18 cellular contexts compared by ENCODE assay signal in the genomic region with DNA sequence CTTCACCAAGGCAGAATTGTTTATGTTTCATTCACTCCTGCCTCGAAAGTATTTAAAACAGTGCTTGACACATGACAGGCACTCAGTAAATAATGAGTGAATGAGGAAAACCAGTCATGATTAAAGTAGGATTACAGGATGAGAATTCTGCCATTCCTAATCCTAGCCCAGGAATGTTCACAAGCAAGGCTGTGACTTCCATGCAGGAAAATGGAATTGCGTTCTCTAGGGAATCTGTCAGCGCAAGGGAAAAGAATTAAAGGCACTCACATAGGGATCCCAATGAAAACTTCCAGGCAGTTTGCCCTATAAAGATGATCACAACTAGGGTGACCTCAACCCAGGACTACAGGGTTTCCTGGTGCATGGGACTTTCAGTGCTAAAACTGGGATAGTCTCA.
A peak's percentile ranks its signal among the peaks of the same experiment; 100 is the strongest.
DNase-seq lines count a peak whose midpoint lies in the region; ATAC-seq, FAIRE-seq and TF ChIP-seq lines count a peak whose summit lies in the region.
"Had no signal": no experiment of that assay in that cellular context is flagged by ENCODE, and none has a peak within 500 bp of the region (broad histone marks: within the 10 kb centered on the region; RNA-seq: fewer than 3 reads in every experiment).

No MANE protein-coding gene starts in this region.

- no peaks in the 10 kb centered on the region for H3K79me2 ChIP-seq in astrocyte (ENCODE audit: insufficient read depth, low read length)
- H3K79me2 ChIP-seq in trophoblast cell (ENCODE audit: control insufficient read depth, insufficient read depth, low read length, poor library complexity): no peaks in the 10 kb centered on the region

- no peaks in the 10 kb centered on the region for H4K20me1 ChIP-seq in astrocyte (ENCODE audit: insufficient read depth, low read length)
- H4K20me1 ChIP-seq: BLaER1 had no signal

- no peaks in the 10 kb centered on the region for H3K9me3 ChIP-seq in astrocyte (ENCODE audit: insufficient read depth, low read depth, low read length)
- no peaks in the 10 kb centered on the region for H3K9me3 ChIP-seq in trophoblast cell (ENCODE audit: insufficient read depth, low read depth, low read length)
- H3K9me3 ChIP-seq in adrenal gland (replicated peaks in 1 of 3): no peaks in the 10 kb centered on the region
- H3K9me3 ChIP-seq: BLaER1 had no signal

- no peak overlapping the region for H3K23ac ChIP-seq in trophoblast cell (ENCODE audit: low read length)

- DNase-seq in EH (ENCODE audit: low read depth) (peak; percentile 54), astrocyte (ENCODE audit: low read depth) (no peak), fibroblast of villous mesenchyme (ENCODE audit: low read depth) (peak; percentile 77), trophoblast cell (peak; percentile 13 to 70), D341Med (ENCODE audit: low spot score) (no peak), omental fat pad (ENCODE audit: low spot score) (no peak), adrenal gland (no peak)
- DNase-seq: 8988T; CD4-positive, alpha-beta memory T cell; DND-41; GDM1; HCEC 1CT had no signal

- H3K18ac ChIP-seq in trophoblast cell (ENCODE audit: low read length): no peak overlapping the region

- no peak overlapping the region for H2AK5ac ChIP-seq in trophoblast cell (ENCODE audit: low read length)

- H3K79me1 ChIP-seq in trophoblast cell (ENCODE audit: low read length): no peaks in the 10 kb centered on the region

- peak overlapping the region; percentile 49 for H3K27ac Mint-ChIP-seq in astrocyte (ENCODE audit: unreplicated experiment)
- H3K27ac Mint-ChIP-seq: CD4-positive, alpha-beta memory T cell; GM23338 had no signal

- H2BK120ac ChIP-seq in trophoblast cell (ENCODE audit: insufficient read depth, low read length, poor library complexity): no peak overlapping the region

- H3K14ac ChIP-seq in trophoblast cell (ENCODE audit: low read length): no peak overlapping the region

- no peak overlapping the region for H3K27ac ChIP-seq in astrocyte (ENCODE audit: low read depth, low read length)
- no peak overlapping the region for H3K27ac ChIP-seq in trophoblast cell (ENCODE audit: low read depth, low read length)
- H3K27ac ChIP-seq in adrenal gland: no peak overlapping the region
- H3K27ac ChIP-seq: BLaER1 had no signal

- H3K36me3 ChIP-seq in astrocyte (ENCODE audit: insufficient read depth, low read length): no peaks in the 10 kb centered on the region
- no peaks in the 10 kb centered on the region for H3K36me3 ChIP-seq in trophoblast cell (ENCODE audit: control insufficient read depth in 1 of 2, insufficient read depth in 2 of 2, low read length in 2 of 2)
- no peaks in the 10 kb centered on the region for H3K36me3 ChIP-seq in adrenal gland (replicated peaks in 1 of 2)
- H3K36me3 ChIP-seq: BLaER1 had no signal

- intact Hi-C loops in adrenal gland (cut with DNase I): no loop called here

- H3K27me3 ChIP-seq in astrocyte (ENCODE audit: insufficient read depth, low read length) (no peaks in the 10 kb centered on the region), trophoblast cell (ENCODE audit: insufficient read depth, low read length) (no peaks in the 10 kb centered on the region), adrenal gland (no peaks in the 10 kb centered on the region)
- H3K27me3 ChIP-seq: BLaER1 had no signal

- H3K4me2 ChIP-seq in astrocyte (ENCODE audit: low read length) (no peak overlapping the region), trophoblast cell (ENCODE audit: low read length) (no peak overlapping the region)
- H3K4me2 ChIP-seq: BLaER1, GM23338 had no signal

- ATAC-seq in omental fat pad (ENCODE audit: low FRiP score): no peak
- ATAC-seq: GM23338 had no signal

- TF ChIP-seq POLR2A in adrenal gland (IDR thresholded peaks at IDR 0.05): no peak

- no peak overlapping the region for H2BK12ac ChIP-seq in trophoblast cell (ENCODE audit: low read length)

- peaks cover 3% of the 10 kb centered on the region for H3K9me3 Mint-ChIP-seq in astrocyte (ENCODE audit: unreplicated experiment)
- H3K9me3 Mint-ChIP-seq: GM23338 had no signal

- H3K36me3 Mint-ChIP-seq in astrocyte (ENCODE audit: low read depth, unreplicated experiment): no peaks in the 10 kb centered on the region
- H3K36me3 Mint-ChIP-seq: CD14-positive monocyte; CD4-positive, alpha-beta memory T cell had no signal

- H3K27me3 Mint-ChIP-seq in astrocyte (ENCODE audit: low read depth, unreplicated experiment): no peaks in the 10 kb centered on the region
- H3K27me3 Mint-ChIP-seq: CD4-positive, alpha-beta memory T cell had no signal

- H3K4ac ChIP-seq in trophoblast cell (ENCODE audit: low read depth, low read length): no peak overlapping the region

- H4K91ac ChIP-seq in trophoblast cell (ENCODE audit: low read depth, low read length): no peak overlapping the region

- H2AFZ ChIP-seq in astrocyte (ENCODE audit: low read depth, low read length) (no peak overlapping the region), trophoblast cell (ENCODE audit: insufficient read depth, low read length, poor library complexity) (no peak overlapping the region)
- H2AFZ ChIP-seq: GM23338 had no signal

- no peak overlapping the region for H4K12ac ChIP-seq in trophoblast cell (ENCODE audit: low read depth, low read length)

- H3K4me3 Mint-ChIP-seq in astrocyte (ENCODE audit: unreplicated experiment): no peak overlapping the region
- H3K4me3 Mint-ChIP-seq: CD14-positive monocyte; CD4-positive, alpha-beta memory T cell; GM23338 had no signal

- no peak for TF ChIP-seq CTCF in astrocyte (IDR thresholded peaks at IDR 0.05; ENCODE audit: insufficient read depth, low read depth, low read length)
- TF ChIP-seq CTCF in fibroblast of villous mesenchyme (IDR thresholded peaks at IDR 0.05; ENCODE audit: insufficient read depth, low read depth, low read length): no peak
- TF ChIP-seq CTCF in omental fat pad (IDR thresholded peaks at IDR 0.05): no peak
- TF ChIP-seq CTCF in adrenal gland (IDR thresholded peaks at IDR 0.05): no peak

- H3K4me1 ChIP-seq in astrocyte (ENCODE audit: insufficient read depth, low read length) (peaks cover 3% of the 10 kb centered on the region), trophoblast cell (ENCODE audit: control insufficient read depth in 1 of 2, insufficient read depth in 2 of 2, low read length in 2 of 2) (peaks cover 2 to 5% of the 10 kb centered on the region in 2 experiments), adrenal gland (replicated peaks in 1 of 2) (no peaks in the 10 kb centered on the region)
- H3K4me1 ChIP-seq: BLaER1 had no signal

- no peak overlapping the region for H3K4me3 ChIP-seq in astrocyte (ENCODE audit: insufficient read depth, low read depth, low read length)
- H3K4me3 ChIP-seq in fibroblast of villous mesenchyme (ENCODE audit: low read depth, low read length): no peak overlapping the region
- H3K4me3 ChIP-seq in trophoblast cell (ENCODE audit: low read depth, low read length): no peak overlapping the region
- no peak overlapping the region for H3K4me3 ChIP-seq in adrenal gland
- H3K4me3 ChIP-seq: BLaER1, GM23338 had no signal

- H3K4me1 Mint-ChIP-seq in astrocyte (ENCODE audit: low read depth, unreplicated experiment): peaks cover 19% of the 10 kb centered on the region
- H3K4me1 Mint-ChIP-seq: CD4-positive, alpha-beta memory T cell; GM23338 had no signal

- no peak overlapping the region for H2BK5ac ChIP-seq in trophoblast cell (ENCODE audit: low read depth, low read length, poor library complexity)

- no peak overlapping the region for H4K8ac ChIP-seq in trophoblast cell (ENCODE audit: low read depth, low read length)

- no CpG with 5 or more reads among the region's 3 CpGs for WGBS in trophoblast cell (ENCODE audit: extremely low coverage, insufficient coverage, insufficient read length)
- WGBS in adrenal gland, 4 donors: 54 to 60% (median 56%) methylated on average over 3 of the region's 3 CpGs

- no peak overlapping the region for H3K9ac ChIP-seq in astrocyte (ENCODE audit: low read length)
- no peak overlapping the region for H3K9ac ChIP-seq in trophoblast cell (ENCODE audit: low read length)
- H3K9ac ChIP-seq: BLaER1 had no signal

- no peak for FAIRE-seq in astrocyte (lab: Jason Lieb, UNC)
- FAIRE-seq: GM12892, GM18507, H54 had no signal

Comparison
In these comparisons a context has a peak if more than half of its experiments do, and no peak if none do; other contexts are left out.
1. DNase-seq: peak in EH (single experiment), fibroblast of villous mesenchyme (single experiment) and trophoblast cell (2 of 2); none in astrocyte (single experiment), D341Med (single experiment), omental fat pad (single experiment) and adrenal gland (0 of 7).